In the genomic region with DNA sequence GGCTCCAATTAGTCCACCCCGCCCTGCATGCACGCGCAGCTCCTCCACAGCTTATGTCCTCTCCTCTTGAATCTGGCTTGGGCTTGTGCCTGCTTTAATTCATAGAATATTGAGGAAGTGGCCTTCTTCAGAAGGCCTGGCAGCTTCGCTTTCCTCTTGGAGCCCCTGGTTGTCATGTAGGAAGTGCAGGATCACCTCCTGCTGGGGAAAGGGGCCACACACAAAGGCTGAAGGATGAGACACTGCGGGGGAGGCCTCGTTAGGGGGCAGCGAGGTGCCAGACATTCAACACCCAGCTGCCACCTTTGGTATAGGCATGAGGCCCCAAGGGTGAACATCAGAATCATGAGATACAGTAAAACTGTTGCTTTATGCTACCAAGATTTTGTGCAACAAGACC, we compare ENCODE assay signal across 19 cellular contexts. TPM values are rescaled to one million over a fixed set of nuclear protein-coding genes. Genes with fewer than 3 reads are reported as not detected.
DNase-seq lines count a peak whose midpoint lies in the region; ATAC-seq and TF ChIP-seq lines count a peak whose summit lies in the region.
"Had no signal": no experiment of that assay in that cellular context is flagged by ENCODE, and none has a peak within 500 bp of the region (broad histone marks: within the 10 kb centered on the region; RNA-seq: fewer than 3 reads in every experiment).

No MANE protein-coding gene starts in this region.

- no peak overlapping the region for H3K4me3 ChIP-seq in WERI-Rb-1 (ENCODE audit: low read depth, low read length)
- H3K4me3 ChIP-seq in mesendoderm (ENCODE audit: low read length), result no peak overlapping the region
- H3K4me3 ChIP-seq: GM12878, heart left ventricle, lung, uterus had no signal

- H4K8ac ChIP-seq in mesendoderm (ENCODE audit: low read depth, low read length), result no peak overlapping the region

- H3K79me1 ChIP-seq in mesendoderm (ENCODE audit: low read length), result peaks cover 2% of the 10 kb centered on the region

- no peaks in the 10 kb centered on the region for H3K27me3 ChIP-seq in WERI-Rb-1 (ENCODE audit: insufficient read depth, low read depth, severe bottlenecking)
- no peaks in the 10 kb centered on the region for H3K27me3 ChIP-seq in mesendoderm (ENCODE audit: insufficient read depth, low read length, poor library complexity)
- H3K27me3 ChIP-seq: heart left ventricle, uterus had no signal

- no peak overlapping the region for H2BK120ac ChIP-seq in mesendoderm (ENCODE audit: low read depth, low read length)

- no peak overlapping the region for H2BK15ac ChIP-seq in mesendoderm (replicated peaks; ENCODE audit: low read depth)

- no peak overlapping the region for H4K5ac ChIP-seq in mesendoderm (ENCODE audit: low read length)

- no peak overlapping the region for H3K9ac ChIP-seq in mesendoderm (ENCODE audit: low read length)

- DNase-seq in Daoy (ENCODE audit: low read depth), result peak; percentile 59
- peak; percentile 11 for DNase-seq in WERI-Rb-1
- DNase-seq in mesendoderm, result peak; percentile 81
- DNase-seq in stimulated activated naive CD4-positive, alpha-beta T cell (lab: John Stamatoyannopoulos, UW), result no peak
- DNase-seq: activated CD4-positive, alpha-beta T cell treated with anti-CD3 and anti-CD28 coated beads, Interleukin-2, amount 10 ng/mL, durations not matched to agents 24 days and 14 days; activated gamma-delta T cell treated with Interleukin-2 at 50 U/mL for 16 hours; amniotic stem cell; central memory CD4-positive, alpha-beta T cell; effector memory CD8-positive, alpha-beta T cell; heart left ventricle; NCI-H2081; PC-3; stimulated activated CD4-positive, alpha-beta T cell treated with anti-CD3 and anti-CD28 coated beads, Interleukin-2, amount 100 ng/mL, for 48 hours; uterus had no signal

- no peak overlapping the region for H3K4me2 ChIP-seq in mesendoderm (ENCODE audit: low read length)

- H2BK5ac ChIP-seq in mesendoderm (ENCODE audit: low read length), result no peak overlapping the region

- ATAC-seq in GM19397 (IDR thresholded peaks at IDR 0.05; ENCODE audit: unreplicated experiment) (no peak), GM18861 (IDR thresholded peaks at IDR 0.05; ENCODE audit: unreplicated experiment) (no peak)
- ATAC-seq: effector memory CD8-positive, alpha-beta T cell; GM12878; heart left ventricle; PC-3 had no signal

- peaks cover 2% of the 10 kb centered on the region for H3K4me1 ChIP-seq in mesendoderm (ENCODE audit: control insufficient read depth, low read depth, low read length)

- TF ChIP-seq CTCF in WERI-Rb-1 (IDR thresholded peaks at IDR 0.05; ENCODE audit: low read depth, low read length), result 0 out of 2 replicates have a peak, but pooled peaks have one; percentile 11

- H3K4ac ChIP-seq in mesendoderm (ENCODE audit: low read depth, low read length), result no peak overlapping the region

- H2AK5ac ChIP-seq in mesendoderm (ENCODE audit: low read length), result no peak overlapping the region

- H3K79me2 ChIP-seq in mesendoderm (ENCODE audit: control insufficient read depth, insufficient read depth, low read length), result peaks cover 21% of the 10 kb centered on the region

- H3K27ac ChIP-seq in KOPT-K1 (ENCODE audit: low read depth, low read length, poor library complexity, severe bottlenecking) (peak overlapping the region; percentile 96), WERI-Rb-1 (no peak overlapping the region), mesendoderm (ENCODE audit: low read depth, low read length) (no peak overlapping the region)
- H3K27ac ChIP-seq: heart left ventricle, uterus had no signal

- H3K23ac ChIP-seq in mesendoderm (ENCODE audit: low read length), result no peak overlapping the region

- peak overlapping the region; percentile 2 for H3K56ac ChIP-seq in mesendoderm (ENCODE audit: low read length)

- H3K36me3 ChIP-seq in KOPT-K1 (ENCODE audit: insufficient read depth, low read length) (peaks cover 11% of the 10 kb centered on the region), WERI-Rb-1 (peaks cover 11% of the 10 kb centered on the region), mesendoderm (ENCODE audit: control insufficient read depth, insufficient read depth, low read length) (peaks cover 2% of the 10 kb centered on the region)
- H3K36me3 ChIP-seq: uterus had no signal

- H3K18ac ChIP-seq in mesendoderm (ENCODE audit: low read length), result no peak overlapping the region

- H3K9me3 ChIP-seq in KOPT-K1 (ENCODE audit: insufficient read depth, low read length, poor library complexity, severe bottlenecking) (no peaks in the 10 kb centered on the region), WERI-Rb-1 (ENCODE audit: severe bottlenecking) (no peaks in the 10 kb centered on the region)
- H3K9me3 ChIP-seq: heart left ventricle, uterus had no signal

- no CpG with 5 or more reads among the region's 7 CpGs for WGBS in mesendoderm (ENCODE audit: extremely low coverage, insufficient coverage, low lambda C conversion rate)

RNA-seq across cellular contexts. Expression of gene CNOT6, which starts 2.7 kb away (rescaled TPM):
- 11.4 and 16.5 TPM in 2 replicates for total RNA-seq in Daoy (2014; rRNA removed; shearing (Covaris generic))
- polyA plus RNA-seq in mesendoderm (2013, experiment 1 of 2), result 21.3 TPM
- polyA plus RNA-seq in mesendoderm (2013, experiment 2 of 2), result 22.8 TPM

Comparison
In these comparisons a context has a peak if more than half of its experiments do, and no peak if none do; other contexts are left out.
1. DNase-seq: peak in Daoy (single experiment), WERI-Rb-1 (single experiment) and mesendoderm (single experiment); none in stimulated activated naive CD4-positive, alpha-beta T cell (0 of 6).